Comparison of ENCODE assay signal across 21 cellular contexts in the genomic region with DNA sequence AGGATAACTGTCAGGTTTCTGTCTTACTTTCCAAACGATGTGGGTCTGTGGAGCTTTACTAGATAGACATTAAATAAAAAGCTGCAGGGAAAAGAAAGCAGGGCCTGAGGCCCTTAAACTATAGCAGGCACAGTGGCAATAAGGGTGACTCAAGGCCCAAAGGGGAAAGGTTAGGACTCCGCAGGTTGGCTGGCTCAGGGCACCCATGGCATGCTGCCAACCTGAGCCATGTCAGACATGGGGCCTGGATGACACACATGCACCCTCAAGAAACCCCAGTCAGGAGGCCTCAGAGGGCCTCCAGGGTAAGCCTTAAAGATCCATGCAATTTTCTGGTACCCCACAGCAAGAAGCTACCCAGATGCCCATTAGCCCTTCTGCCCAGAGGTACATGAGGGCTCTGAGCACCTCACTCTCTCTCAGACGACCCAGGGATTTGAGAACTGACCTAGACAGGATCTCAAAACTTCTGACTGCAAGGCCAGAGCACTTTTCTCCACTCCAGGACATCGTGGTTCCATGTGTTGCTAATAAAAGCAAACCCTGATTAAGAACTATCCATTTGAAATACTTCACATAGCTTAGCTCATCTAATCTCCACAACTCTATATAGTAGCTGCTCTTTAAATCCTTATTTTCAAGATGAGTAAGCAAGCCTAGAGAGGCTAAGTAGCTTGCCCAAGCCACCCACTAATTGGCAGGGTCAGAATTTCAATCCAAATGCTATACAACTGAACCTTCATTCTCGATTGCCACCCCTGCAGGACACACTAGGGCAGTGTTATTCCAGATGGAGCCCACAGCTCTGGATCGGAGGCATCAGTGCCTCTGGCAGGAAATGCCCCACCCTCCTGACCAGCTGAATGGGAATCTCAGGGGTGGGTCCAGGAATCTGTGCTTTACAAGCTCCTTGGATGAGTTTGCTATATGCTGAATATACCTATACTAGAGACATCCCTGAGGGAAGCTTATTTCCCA.
DNase-seq lines count a peak whose midpoint lies in the region; ATAC-seq and TF ChIP-seq lines count a peak whose summit lies in the region.
"Had no signal": no experiment of that assay in that cellular context is flagged by ENCODE, and none has a peak within 500 bp of the region (broad histone marks: within the 10 kb centered on the region; RNA-seq: fewer than 3 reads in every experiment).

No MANE protein-coding gene starts in this region.

- H3K36me3 Mint-ChIP-seq in endothelial cell (ENCODE audit: low read depth, unreplicated experiment): peaks cover 34% of the 10 kb centered on the region
- H3K36me3 Mint-ChIP-seq in activated naive CD8-positive, alpha-beta T cell treated with anti-CD3 and anti-CD28 coated beads, Interleukin-2, amount 50 U/mL, for 24 hours (ENCODE audit: low read depth): peaks cover 24% of the 10 kb centered on the region
- peaks cover 31% of the 10 kb centered on the region for H3K36me3 Mint-ChIP-seq in activated T-cell treated with anti-CD3 and anti-CD28 coated beads, Interleukin-2, amount 50 U/mL, for 24 hours (ENCODE audit: low read depth)

- H3K4me1 Mint-ChIP-seq in endothelial cell (ENCODE audit: unreplicated experiment): peaks cover 4% of the 10 kb centered on the region
- peaks cover 7% of the 10 kb centered on the region for H3K4me1 Mint-ChIP-seq in activated naive CD8-positive, alpha-beta T cell treated with anti-CD3 and anti-CD28 coated beads, Interleukin-2, amount 50 U/mL, for 24 hours
- peaks cover 14% of the 10 kb centered on the region for H3K4me1 Mint-ChIP-seq in activated T-cell treated with anti-CD3 and anti-CD28 coated beads, Interleukin-2, amount 50 U/mL, for 24 hours (ENCODE audit: low read depth)

- no peaks in the 10 kb centered on the region for H3K27me3 Mint-ChIP-seq in endothelial cell (ENCODE audit: unreplicated experiment)
- no peaks in the 10 kb centered on the region for H3K27me3 Mint-ChIP-seq in activated naive CD8-positive, alpha-beta T cell treated with anti-CD3 and anti-CD28 coated beads, Interleukin-2, amount 50 U/mL, for 24 hours
- H3K27me3 Mint-ChIP-seq in activated T-cell treated with anti-CD3 and anti-CD28 coated beads, Interleukin-2, amount 50 U/mL, for 24 hours: no peaks in the 10 kb centered on the region
- H3K27me3 Mint-ChIP-seq: activated naive CD4-positive, alpha-beta T cell treated with anti-CD3 and anti-CD28 coated beads, Interleukin-2, amount 50 U/mL, for 24 hours had no signal

- peak overlapping the region; percentile 13 for H3K27ac Mint-ChIP-seq in endothelial cell (ENCODE audit: unreplicated experiment)
- H3K27ac Mint-ChIP-seq in activated naive CD8-positive, alpha-beta T cell treated with anti-CD3 and anti-CD28 coated beads, Interleukin-2, amount 50 U/mL, for 24 hours: no peak overlapping the region
- H3K27ac Mint-ChIP-seq in activated T-cell treated with anti-CD3 and anti-CD28 coated beads, Interleukin-2, amount 50 U/mL, for 24 hours: no peak overlapping the region
- H3K27ac Mint-ChIP-seq: activated naive CD4-positive, alpha-beta T cell treated with anti-CD3 and anti-CD28 coated beads, Interleukin-2, amount 50 U/mL, for 24 hours; neural progenitor cell; T-helper 2 cell treated with Interferon-gamma antibody and Interleukin-4, amounts not matched to agents 5 μg/mL and 100 μg/mL, for 36 hours had no signal

- ATAC-seq in activated naive CD8-positive, alpha-beta T cell treated with anti-CD3 and anti-CD28 coated beads, Interleukin-2, amount 50 U/mL, for 24 hours: no peak
- ATAC-seq in GM19023 (IDR thresholded peaks at IDR 0.05; ENCODE audit: unreplicated experiment): no peak
- ATAC-seq: gastroesophageal sphincter had no signal

- no peak for TF ChIP-seq CTCF in endothelial cell (IDR thresholded peaks at IDR 0.05; ENCODE audit: unreplicated experiment)

- peak; percentile 78 for DNase-seq in EH (ENCODE audit: low read depth)
- DNase-seq in M059J (ENCODE audit: low read depth): peak; percentile 40
- no peak for DNase-seq in endothelial cell (ENCODE audit: low spot score)
- DNase-seq in kidney tubule cell (ENCODE audit: low spot score): peak; percentile 21
- DNase-seq in activated naive CD8-positive, alpha-beta T cell treated with anti-CD3 and anti-CD28 coated beads, Interleukin-2, amount 50 U/mL, for 24 hours: no peak
- DNase-seq in NCI-H2029 (lab: John Stamatoyannopoulos, UW): no peak
- DNase-seq in activated T-cell treated with anti-CD3 and anti-CD28 coated beads, Interleukin-2, amount 50 U/mL, for 24 hours: no peak
- DNase-seq: activated CD4-positive, alpha-beta T cell treated with anti-CD3 and anti-CD28 coated beads for 1 hour; effector CD8-positive, alpha-beta T cell; H7; mesenchymal stem cell; NCI-H1048; NCI-H2171 treated with DMSO at 0.1 percent for 48 hours; NCI-H82; stimulated activated CD4-positive, alpha-beta T cell treated with anti-CD3 and anti-CD28 coated beads, Interleukin-2, amount 100 ng/mL, for 48 hours; stimulated activated CD8-positive, alpha-beta memory T cell treated with anti-CD3 and anti-CD28 coated beads, Interleukin-4, amount 100 ng/mL, for 48 hours had no signal

- H3K4me3 Mint-ChIP-seq in endothelial cell (ENCODE audit: unreplicated experiment): no peak overlapping the region
- H3K4me3 Mint-ChIP-seq in activated naive CD8-positive, alpha-beta T cell treated with anti-CD3 and anti-CD28 coated beads, Interleukin-2, amount 50 U/mL, for 24 hours: no peak overlapping the region
- H3K4me3 Mint-ChIP-seq in activated T-cell treated with anti-CD3 and anti-CD28 coated beads, Interleukin-2, amount 50 U/mL, for 24 hours: no peak overlapping the region
- H3K4me3 Mint-ChIP-seq: activated naive CD4-positive, alpha-beta T cell treated with anti-CD3 and anti-CD28 coated beads, Interleukin-2, amount 50 U/mL, for 24 hours; neural progenitor cell; T-helper 2 cell treated with Interferon-gamma antibody and Interleukin-4, amounts not matched to agents 5 μg/mL and 100 μg/mL, for 36 hours had no signal

- peaks cover 27% of the 10 kb centered on the region for H3K9me3 Mint-ChIP-seq in endothelial cell (ENCODE audit: unreplicated experiment)
- peaks cover 27% of the 10 kb centered on the region for H3K9me3 Mint-ChIP-seq in activated naive CD8-positive, alpha-beta T cell treated with anti-CD3 and anti-CD28 coated beads, Interleukin-2, amount 50 U/mL, for 24 hours
- H3K9me3 Mint-ChIP-seq in activated T-cell treated with anti-CD3 and anti-CD28 coated beads, Interleukin-2, amount 50 U/mL, for 24 hours: peaks cover 23% of the 10 kb centered on the region

Comparison
In these comparisons a context has a peak if more than half of its experiments do, and no peak if none do; other contexts are left out.
1. DNase-seq: peak in EH (single experiment), M059J (single experiment) and kidney tubule cell (single experiment); none in endothelial cell (single experiment), activated naive CD8-positive, alpha-beta T cell treated with anti-CD3 and anti-CD28 coated beads, Interleukin-2, amount 50 U/mL, for 24 hours (single experiment), NCI-H2029 (single experiment) and activated T-cell treated with anti-CD3 and anti-CD28 coated beads, Interleukin-2, amount 50 U/mL, for 24 hours (single experiment).